11 cellular contexts compared by ENCODE assay signal in the genomic region with DNA sequence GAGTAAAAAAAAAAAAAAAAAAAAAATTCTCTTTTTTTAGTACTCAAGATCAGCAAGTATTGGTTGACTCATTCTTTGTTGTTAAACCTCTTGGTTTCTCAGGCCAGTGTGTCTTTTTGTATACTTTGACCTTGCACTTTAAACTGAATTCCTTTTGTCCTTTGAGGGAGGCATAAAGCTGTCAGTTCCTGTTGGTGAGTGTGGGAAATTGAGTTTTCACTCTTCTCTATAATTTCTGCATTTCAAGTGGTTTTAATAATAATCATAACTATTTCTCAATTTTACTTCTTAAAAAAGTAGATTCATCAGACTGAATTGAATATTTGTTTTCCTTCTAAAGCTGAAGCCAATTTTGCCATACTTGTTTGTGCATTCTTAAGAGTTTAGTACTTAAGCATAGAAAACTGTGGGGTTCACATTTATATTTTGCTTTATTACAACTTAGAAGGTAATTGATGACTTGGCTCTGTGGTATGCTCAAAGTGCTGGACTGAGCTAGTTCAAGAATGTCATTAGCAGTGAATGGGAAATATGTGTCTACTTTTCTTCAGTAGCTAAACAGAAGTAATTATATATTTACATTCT. TPM values are rescaled to one million over a fixed set of nuclear protein-coding genes. Genes with fewer than 3 reads are reported as not detected.
DNase-seq lines count a peak whose midpoint lies in the region; ATAC-seq and TF ChIP-seq lines count a peak whose summit lies in the region.
"Had no signal": no experiment of that assay in that cellular context is flagged by ENCODE, and none has a peak within 500 bp of the region (broad histone marks: within the 10 kb centered on the region; RNA-seq: fewer than 3 reads in every experiment).

No MANE protein-coding gene starts in this region.

- H3K27ac ChIP-seq in heart right ventricle: peak overlapping the region in 7 of 10 donors; percentile 1 to 35 (median 16)
- H3K27ac ChIP-seq: BLaER1 treated with 17β-estradiol and CSF1 and Interleukin-3, amounts not matched to agents 10 nM and 100 nM; SK-N-MC had no signal

- peak overlapping the region in 4 of 5 experiments; percentile 48 to 78 (median 53) for H3K27ac Mint-ChIP-seq in brain
- H3K27ac Mint-ChIP-seq: stimulated activated naive B cell treated with anti-CD40 and anti-IgM and Interleukin-4, amounts not matched to agents 10 μg/mL and 1 μg/mL and 100 μg/mL, for 72 hours had no signal

- H3K4me3 Mint-ChIP-seq in brain: peak overlapping the region in 3 of 5 experiments; percentile 4 to 22 (median 8)
- H3K4me3 Mint-ChIP-seq: stimulated activated naive B cell treated with anti-CD40 and anti-IgM and Interleukin-4, amounts not matched to agents 10 μg/mL and 1 μg/mL and 100 μg/mL, for 72 hours had no signal

- H3K27me3 Mint-ChIP-seq in brain: peaks cover under 1% of the 10 kb centered on the region

- H3K9me3 ChIP-seq in heart right ventricle: no peaks in the 10 kb centered on the region

- H3K36me3 Mint-ChIP-seq in brain: peaks cover 14% of the 10 kb centered on the region
- H3K36me3 Mint-ChIP-seq: stimulated activated naive B cell treated with anti-CD40 and anti-IgM and Interleukin-4, amounts not matched to agents 10 μg/mL and 1 μg/mL and 100 μg/mL, for 72 hours had no signal

- peak overlapping the region in 1 of 10 donors; percentile 1 for H3K4me3 ChIP-seq in heart right ventricle
- H3K4me3 ChIP-seq: BLaER1 treated with 17β-estradiol and CSF1 and Interleukin-3, amounts not matched to agents 10 nM and 100 nM; SK-N-MC had no signal

- H3K9me3 Mint-ChIP-seq in brain: peaks cover 0 to 2% (median 0%) of the 10 kb centered on the region in 5 experiments
- H3K9me3 Mint-ChIP-seq: stimulated activated naive B cell treated with anti-CD40 and anti-IgM and Interleukin-4, amounts not matched to agents 10 μg/mL and 1 μg/mL and 100 μg/mL, for 72 hours had no signal

- DNase-seq in heart right ventricle (no peak), cardiac septum (ENCODE audit: low spot score) (no peak), kidney glomerular epithelial cell (lab: John Stamatoyannopoulos, UW) (peak; percentile 76), NCI-H774 (lab: John Stamatoyannopoulos, UW) (no peak)
- no peak for DNase-seq in activated CD4-positive, alpha-beta T cell treated with anti-CD3 and anti-CD28 coated beads, Interleukin-2, amount 50 U/mL, for 4 hours
- DNase-seq: stimulated activated naive B cell treated with anti-CD40 and anti-IgM and Interleukin-4, amounts not matched to agents 10 μg/mL and 1 μg/mL and 100 μg/mL, for 72 hours had no signal

- no peaks in the 10 kb centered on the region for H3K27me3 ChIP-seq in heart right ventricle
- H3K27me3 ChIP-seq: BLaER1 treated with 17β-estradiol and CSF1 and Interleukin-3, amounts not matched to agents 10 nM and 100 nM had no signal

- intact Hi-C loops in heart right ventricle (cut with DNase I) (no loop called here), cardiac septum (cut with DNase I) (no loop called here)

- H3K4me1 Mint-ChIP-seq in brain: peaks cover 68% of the 10 kb centered on the region

- H3K4me1 ChIP-seq in heart right ventricle: peaks cover 6 to 68% (median 50%) of the 10 kb centered on the region in 9 donors

- no peaks in the 10 kb centered on the region for H3K36me3 ChIP-seq in heart right ventricle

- no peak for TF ChIP-seq CTCF in heart right ventricle (IDR thresholded peaks at IDR 0.05)
- no peak for TF ChIP-seq CTCF in brain (conservative IDR thresholded peaks at IDR 0.05)

- ATAC-seq in heart right ventricle (no peak), HG03378 (IDR thresholded peaks at IDR 0.05; ENCODE audit: unreplicated experiment) (no peak), GM19467 (IDR thresholded peaks at IDR 0.05; ENCODE audit: unreplicated experiment) (no peak)
- ATAC-seq: stimulated activated naive B cell treated with anti-CD40 and anti-IgM and Interleukin-4, amounts not matched to agents 10 μg/mL and 1 μg/mL and 100 μg/mL, for 72 hours had no signal

RNA-seq across cellular contexts. Expression of a gene that starts 43.4 kb away (rescaled TPM):
- total RNA-seq in heart right ventricle: 10 to 100 TPM; 25.0 to 47.3 (median 33.2) TPM
- polyA plus RNA-seq in heart right ventricle: 10 to 100 TPM; 14.6 to 20.0 TPM
- 25.5 TPM for total RNA-seq in cardiac septum
- 17.8 TPM for polyA plus RNA-seq in brain (ENCODE audit: insufficient read depth, low read depth, low replicate concordance)

RNA-seq across cellular contexts. Expression of a gene that starts 44.2 kb away (rescaled TPM):
- total RNA-seq in heart right ventricle (10 to 100 TPM; 19.0 to 29.8 (median 26.0) TPM), cardiac septum (23.0 TPM)
- polyA plus RNA-seq in heart right ventricle (10 to 100 TPM; 15.3 to 31.8 TPM), brain (ENCODE audit: insufficient read depth, low read depth, low replicate concordance) (21.3 TPM)
